ENCODE assay signal across 16 cellular contexts in the genomic region with DNA sequence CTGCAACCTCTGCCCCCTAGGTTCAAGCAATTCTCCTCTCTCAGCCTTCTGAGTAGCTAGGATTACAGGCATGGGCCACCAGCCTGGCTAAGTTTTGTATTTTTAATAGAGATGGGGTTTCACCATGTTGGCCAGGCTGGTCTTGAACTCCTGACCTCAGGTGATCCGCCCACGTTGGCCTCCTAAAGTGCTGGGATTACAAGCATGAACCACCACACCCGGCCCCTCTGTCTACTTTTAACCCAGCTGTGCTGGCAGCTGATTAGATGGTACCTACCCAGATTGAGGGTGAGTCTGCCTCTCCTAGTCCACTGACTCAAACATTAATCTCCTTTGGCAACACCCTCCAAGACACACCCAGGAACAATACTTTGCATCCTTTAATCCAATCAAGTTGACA. TPM values are rescaled to one million over a fixed set of nuclear protein-coding genes. Genes with fewer than 3 reads are reported as not detected.
"Had no signal": no experiment of that assay in that cellular context is flagged by ENCODE, and none has a peak within 500 bp of the region (broad histone marks: within the 10 kb centered on the region; RNA-seq: fewer than 3 reads in every experiment).

No MANE protein-coding gene starts in this region.

RNA-seq across cellular contexts. Expression of a gene that starts 10.4 kb away (rescaled TPM):
- total RNA-seq: activated B cell treated with CpG ODN at 0.5 μM for 24 hours; activated CD4-positive, alpha-beta memory T cell treated with anti-CD3 and anti-CD28 coated beads for 36 hours; activated CD4-positive, alpha-beta T cell treated with anti-CD3 and anti-CD28 coated beads, Interleukin-2, amount 10 ng/mL, durations not matched to agents 24 days and 14 days; activated CD8-positive, alpha-beta memory T cell treated with anti-CD3 and anti-CD28 coated beads for 36 hours; activated CD8-positive, alpha-beta T cell treated with anti-CD3 and anti-CD28 coated beads for 36 hours; activated naive CD4-positive, alpha-beta T cell treated with anti-CD3 and anti-CD28 coated beads for 36 hours; activated naive CD4-positive, alpha-beta T cell treated with anti-CD3 and anti-CD28 coated beads, Interleukin-2, amount 50 U/mL, for 72 hours; activated naive CD8-positive, alpha-beta T cell treated with anti-CD3 and anti-CD28 coated beads for 36 hours; activated T-cell treated with anti-CD3 and anti-CD28 coated beads, Interleukin-2, amount 50 U/mL, for 4 hours; activated T-cell treated with anti-CD3 and anti-CD28 coated beads, Interleukin-2, amount 50 U/mL, for 72 hours; activated T-helper 1 cell treated with anti-CD3 and anti-CD28 coated beads, Interleukin-12 subunit alpha, Interleukin-12 subunit beta, Interleukin-2, Interleukin-4 antibody, amounts not matched to agents 30 ng/mL and 10 ng/mL and 1 ng/mL, durations not matched to agents 14 hours and 24 hours and 36 hours; activated T-helper 17 cell treated with anti-CD3 and anti-CD28 coated beads, Interleukin-2, amount 50 U/mL, for 72 hours; adrenal gland; astrocyte; body of pancreas; cerebellum had no signal
